In genomic region chr1:61255324-61255703, GRCh38 we compare ENCODE assay signal across 9 cellular contexts.
DNase-seq lines count a peak whose midpoint lies in the region; ATAC-seq and TF ChIP-seq lines count a peak whose summit lies in the region.
"Had no signal": no experiment of that assay in that cellular context is flagged by ENCODE, and none has a peak within 500 bp of the region (broad histone marks: within the 10 kb centered on the region; RNA-seq: fewer than 3 reads in every experiment).

No MANE protein-coding gene starts in this region.

- CTCF ChIA-PET in IMR-90 (lab: Yijun Ruan, JAX) = no interaction called here

- no peak overlapping the region for H4K5ac ChIP-seq in IMR-90 (ENCODE audit: low read depth, low read length)

- peaks cover 5 to 20% (median 8%) of the 10 kb centered on the region in 3 donors for H3K27me3 Mint-ChIP-seq in immature natural killer cell (ENCODE audit: low read depth in 3 of 3)
- peaks cover 0 to 5% of the 10 kb centered on the region in 2 donors for H3K27me3 Mint-ChIP-seq in stimulated activated naive B cell treated with anti-CD40 and anti-IgM and Interleukin-4, amounts not matched to agents 10 μg/mL and 1 μg/mL and 100 μg/mL, for 72 hours
- peaks cover 37% of the 10 kb centered on the region for H3K27me3 Mint-ChIP-seq in stimulated activated memory B cell treated with anti-CD40 and anti-IgM and Interleukin-4, amounts not matched to agents 10 μg/mL and 1 μg/mL and 100 μg/mL, for 72 hours

- no peak overlapping the region for H2BK120ac ChIP-seq in IMR-90 (ENCODE audit: low read depth, low read length)

- H3K9me3 ChIP-seq in IMR-90 (ENCODE audit: control insufficient read depth, insufficient read depth, low read length) (no peaks in the 10 kb centered on the region), adipocyte (ENCODE audit: control insufficient read depth, low read length) (no peaks in the 10 kb centered on the region)

- no peak overlapping the region for H2BK5ac ChIP-seq in IMR-90 (ENCODE audit: low read depth, low read length, poor library complexity, severe bottlenecking)

- no peaks in the 10 kb centered on the region for H3K36me3 Mint-ChIP-seq in immature natural killer cell
- H3K36me3 Mint-ChIP-seq in stimulated activated naive B cell treated with anti-CD40 and anti-IgM and Interleukin-4, amounts not matched to agents 10 μg/mL and 1 μg/mL and 100 μg/mL, for 72 hours = no peaks in the 10 kb centered on the region
- no peaks in the 10 kb centered on the region for H3K36me3 Mint-ChIP-seq in stimulated activated memory B cell treated with anti-CD40 and anti-IgM and Interleukin-4, amounts not matched to agents 10 μg/mL and 1 μg/mL and 100 μg/mL, for 72 hours

- H3K9ac ChIP-seq in IMR-90 (ENCODE audit: low read depth, low read length) (no peak overlapping the region), adipocyte (ENCODE audit: low read length) (peak overlapping the region; percentile 69)

- dilution Hi-C loops in IMR-90 (cut with HindIII; ENCODE audit: low sequenced_read_pairs, unreplicated experiment) = no loop called here

- H3K4me3 Mint-ChIP-seq in immature natural killer cell = peak overlapping the region; percentile 62 to 90 (median 84)
- peak overlapping the region; percentile 68 for H3K4me3 Mint-ChIP-seq in stimulated activated naive B cell treated with anti-CD40 and anti-IgM and Interleukin-4, amounts not matched to agents 10 μg/mL and 1 μg/mL and 100 μg/mL, for 72 hours
- no peak overlapping the region for H3K4me3 Mint-ChIP-seq in stimulated activated memory B cell treated with anti-CD40 and anti-IgM and Interleukin-4, amounts not matched to agents 10 μg/mL and 1 μg/mL and 100 μg/mL, for 72 hours

- BruUV-seq in IMR-90 (replicated peaks; lab: Mats Ljungman, UMichigan) = no TSS peak

- H3K4me1 ChIP-seq in IMR-90 (ENCODE audit: control insufficient read depth, insufficient read depth, low read length) (peaks cover 2% of the 10 kb centered on the region; the same call in 1 of the 2 replicates), adipocyte (ENCODE audit: control insufficient read depth, insufficient read depth, low read length) (peaks cover 41% of the 10 kb centered on the region)

- H2BK15ac ChIP-seq in IMR-90 (ENCODE audit: low read depth, low read length) = no peak overlapping the region

- no peak overlapping the region for H2AK5ac ChIP-seq in IMR-90 (ENCODE audit: low read depth, low read length)

- H4K91ac ChIP-seq in IMR-90 (ENCODE audit: insufficient read depth, low read depth, low read length) = no peak overlapping the region

- H2AK9ac ChIP-seq in IMR-90 (replicated peaks; ENCODE audit: low read depth, low read length, poor library complexity) = no peak overlapping the region

- H3K14ac ChIP-seq in IMR-90 (replicated peaks; ENCODE audit: low read depth, low read length) = no peak overlapping the region

- no peak for TF ChIP-seq CTCF in IMR-90 (conservative IDR thresholded peaks at IDR 0.05; ENCODE audit: low read depth, low read length)

- H3K9me1 ChIP-seq in IMR-90 (ENCODE audit: insufficient read depth, low read length) = no peaks in the 10 kb centered on the region

- TF ChIP-seq RAD21 in IMR-90 (IDR thresholded peaks at IDR 0.05; ENCODE audit: low read length) = no peak

- H3K18ac ChIP-seq in IMR-90 (ENCODE audit: low read depth, low read length) = no peak overlapping the region; the same call in 1 of the 2 replicates

- DNase-seq in IMR-90 (no peak), adipocyte (ENCODE audit: low read depth) (no peak), immature natural killer cell (peak in 2 of 3 donors; percentile 3 to 27)
- no peak for DNase-seq in stimulated activated naive B cell treated with anti-CD40 and anti-IgM and Interleukin-4, amounts not matched to agents 10 μg/mL and 1 μg/mL and 100 μg/mL, for 72 hours
- DNase-seq: activated CD4-positive, alpha-beta T cell treated with anti-CD3 and anti-CD28 coated beads for 48 hours had no signal

- no peaks in the 10 kb centered on the region for H3K27me3 ChIP-seq in IMR-90 (ENCODE audit: control insufficient read depth, insufficient read depth, low read length)
- H3K27me3 ChIP-seq in adipocyte (replicated peaks; ENCODE audit: control insufficient read depth, insufficient read depth, low read length) = no peaks in the 10 kb centered on the region

- no peak overlapping the region for H3K27ac ChIP-seq in IMR-90 (ENCODE audit: insufficient read depth, low read length)

- H3K27ac Mint-ChIP-seq in immature natural killer cell = peak overlapping the region in 4 of 6 donors; percentile 18 to 81 (median 54)
- H3K27ac Mint-ChIP-seq in stimulated activated naive B cell treated with anti-CD40 and anti-IgM and Interleukin-4, amounts not matched to agents 10 μg/mL and 1 μg/mL and 100 μg/mL, for 72 hours = no peak overlapping the region
- no peak overlapping the region for H3K27ac Mint-ChIP-seq in stimulated activated memory B cell treated with anti-CD40 and anti-IgM and Interleukin-4, amounts not matched to agents 10 μg/mL and 1 μg/mL and 100 μg/mL, for 72 hours

- no peak overlapping the region for H3K4me3 ChIP-seq in IMR-90 (ENCODE audit: insufficient read depth, low read depth, low read length)
- peak overlapping the region; percentile 78 for H3K4me3 ChIP-seq in adipocyte (ENCODE audit: low read length)

- ATAC-seq in IMR-90 (ENCODE audit: low read depth) (no peak), GM18517 (IDR thresholded peaks at IDR 0.05; ENCODE audit: unreplicated experiment) (no peak), HG03159 (IDR thresholded peaks at IDR 0.05; ENCODE audit: unreplicated experiment) (no peak), HG03442 (IDR thresholded peaks at IDR 0.05; ENCODE audit: unreplicated experiment) (no peak)
- ATAC-seq in stimulated activated naive B cell treated with anti-CD40 and anti-IgM and Interleukin-4, amounts not matched to agents 10 μg/mL and 1 μg/mL and 100 μg/mL, for 72 hours (replicated peaks) = peak in 1 of 2 donors; percentile 25
- ATAC-seq in stimulated activated memory B cell treated with anti-CD40 and anti-IgM and Interleukin-4, amounts not matched to agents 10 μg/mL and 1 μg/mL and 100 μg/mL, for 72 hours = no peak

- H2AFZ ChIP-seq in IMR-90 (replicated peaks; ENCODE audit: low read length, poor library complexity) = no peak overlapping the region

- H3K36me3 ChIP-seq in IMR-90 (ENCODE audit: control insufficient read depth, insufficient read depth, low read length) = no peaks in the 10 kb centered on the region
- no peaks in the 10 kb centered on the region for H3K36me3 ChIP-seq in adipocyte (ENCODE audit: control insufficient read depth, insufficient read depth, low read length, severe bottlenecking)

- H3K4me1 Mint-ChIP-seq in immature natural killer cell = peaks cover 35 to 39% of the 10 kb centered on the region in 2 donors
- H3K4me1 Mint-ChIP-seq in stimulated activated naive B cell treated with anti-CD40 and anti-IgM and Interleukin-4, amounts not matched to agents 10 μg/mL and 1 μg/mL and 100 μg/mL, for 72 hours = peaks cover 7 to 21% of the 10 kb centered on the region in 2 donors
- peaks cover 9% of the 10 kb centered on the region for H3K4me1 Mint-ChIP-seq in stimulated activated memory B cell treated with anti-CD40 and anti-IgM and Interleukin-4, amounts not matched to agents 10 μg/mL and 1 μg/mL and 100 μg/mL, for 72 hours

- no peak overlapping the region for H3K56ac ChIP-seq in IMR-90 (ENCODE audit: extremely low read depth, insufficient read depth, low read length)

- no peaks in the 10 kb centered on the region for H4K20me1 ChIP-seq in IMR-90 (ENCODE audit: insufficient read depth, low read length)

- H3K23ac ChIP-seq in IMR-90 (ENCODE audit: low read depth, low read length) = no peak overlapping the region

- in situ Hi-C loops in IMR-90 (cut with MboI; ENCODE audit: low sequenced_read_pairs) = no loop called here

- POLR2A ChIA-PET in IMR-90 (lab: Charles Lee; ENCODE audit: unreplicated experiment) = interaction anchor here (0.6 kb wide), 1 partner anchor 9 kb away, joined by 3 read pairs; no protein-coding TSS in a partner anchor

- TF ChIP-seq POLR2A in IMR-90 (IDR thresholded peaks at IDR 0.05; ENCODE audit: low read depth, low read length) = no peak

- peak overlapping the region; percentile 28; the same call in 1 of the 2 replicates for H3K4me2 ChIP-seq in IMR-90 (ENCODE audit: low read depth, low read length)

- intact Hi-C loops in IMR-90 (cut with micrococcal nuclease) = no loop called here

- no CpG with 5 or more reads among the region's 3 CpGs for whole genome bisulfite sequencing in IMR-90 (ENCODE audit: extremely low coverage in 2 of 2, insufficient read length in 1 of 2), 2 experiments

- no peak overlapping the region for H2BK20ac ChIP-seq in IMR-90 (ENCODE audit: low read depth, low read length)

- H3K9me3 Mint-ChIP-seq in immature natural killer cell = no peaks in the 10 kb centered on the region
- no peaks in the 10 kb centered on the region for H3K9me3 Mint-ChIP-seq in stimulated activated naive B cell treated with anti-CD40 and anti-IgM and Interleukin-4, amounts not matched to agents 10 μg/mL and 1 μg/mL and 100 μg/mL, for 72 hours
- no peaks in the 10 kb centered on the region for H3K9me3 Mint-ChIP-seq in stimulated activated memory B cell treated with anti-CD40 and anti-IgM and Interleukin-4, amounts not matched to agents 10 μg/mL and 1 μg/mL and 100 μg/mL, for 72 hours

- H4K8ac ChIP-seq in IMR-90 (ENCODE audit: low read depth in 2 of 2, low read length in 2 of 2) = no peak overlapping the region

- H3K79me1 ChIP-seq in IMR-90 (ENCODE audit: low read depth in 1 of 2, low read length in 2 of 2) = no peaks in the 10 kb centered on the region

- H3K4ac ChIP-seq in IMR-90 (ENCODE audit: low read depth, low read length) = no peak overlapping the region

TF ChIP-seq in IMR-90, 13 proteins besides CTCF, POLR2A, EP300 and RAD21 (continues in another document):
- no peak for TF ChIP-seq SMC3 (IDR thresholded peaks at IDR 0.05; ENCODE audit: low read depth, low read length)
- TF ChIP-seq MAZ (IDR thresholded peaks at IDR 0.05; ENCODE audit: borderline replicate concordance, low read depth, low read length) = no peak
- no peak for TF ChIP-seq ELK1 (IDR thresholded peaks at IDR 0.05; ENCODE audit: borderline replicate concordance, low read depth, low read length)
- TF ChIP-seq FOS (IDR thresholded peaks at IDR 0.05; ENCODE audit: low read depth, low read length) = no peak
- no peak for TF ChIP-seq RFX5 (IDR thresholded peaks at IDR 0.05; ENCODE audit: low read depth, low read length)
- TF ChIP-seq RCOR1 (IDR thresholded peaks at IDR 0.05; ENCODE audit: insufficient replicate concordance, low read length) = no peak

Comparison
In these comparisons a context has a peak if more than half of its experiments do, and no peak if none do; other contexts are left out.
1. DNase-seq: peak in immature natural killer cell (2 of 3); none in IMR-90 (single experiment), adipocyte (single experiment) and stimulated activated naive B cell treated with anti-CD40 and anti-IgM and Interleukin-4, amounts not matched to agents 10 μg/mL and 1 μg/mL and 100 μg/mL, for 72 hours (single experiment).
2. H3K27ac Mint-ChIP-seq: peak in immature natural killer cell (4 of 6); none in stimulated activated naive B cell treated with anti-CD40 and anti-IgM and Interleukin-4, amounts not matched to agents 10 μg/mL and 1 μg/mL and 100 μg/mL, for 72 hours (single experiment) and stimulated activated memory B cell treated with anti-CD40 and anti-IgM and Interleukin-4, amounts not matched to agents 10 μg/mL and 1 μg/mL and 100 μg/mL, for 72 hours (single experiment).